26 cellular contexts compared by ENCODE assay signal in genomic region chr4:15541941-15542340, GRCh38.
"Had no signal": no experiment of that assay in that cellular context is flagged by ENCODE, and none has a peak within 500 bp of the region (broad histone marks: within the 10 kb centered on the region; RNA-seq: fewer than 3 reads in every experiment).

No MANE protein-coding gene starts in this region.

- H3K79me2 ChIP-seq: parathyroid adenoma had no signal

- H2AFZ ChIP-seq: neural progenitor cell, parathyroid adenoma had no signal

- H3K27ac ChIP-seq: neural progenitor cell, ovary, parathyroid adenoma, psoas muscle, right lobe of liver, sigmoid colon, stomach, thoracic aorta, thyroid gland, tibial nerve, upper lobe of left lung, vagina had no signal

- H3K27ac Mint-ChIP-seq: natural killer cell; neural progenitor cell; progenitor cell of endocrine pancreas; stimulated activated effector memory CD8-positive, alpha-beta T cell treated with anti-CD3 and anti-CD28 coated beads, Interleukin-12 subunit alpha, Interleukin-12 subunit beta, amount 100 ng/mL, for 72 hours; stimulated activated naive B cell treated with anti-CD40 and anti-IgM and Interleukin-4, amounts not matched to agents 10 μg/mL and 1 μg/mL and 100 μg/mL, for 72 hours; stimulated activated naive CD8-positive, alpha-beta T cell treated with anti-CD3 and anti-CD28 coated beads, Interleukin-15, Interleukin-2, amounts not matched to agents 100 ng/mL and 50 ng/mL, for 24 hours had no signal

- H3K27me3 ChIP-seq: neural progenitor cell, ovary, right lobe of liver, sigmoid colon, stomach, thyroid gland, tibial nerve, upper lobe of left lung, vagina had no signal

- H3K4me1 ChIP-seq: parathyroid adenoma, psoas muscle, tibial nerve, vagina had no signal

- H3K27me3 Mint-ChIP-seq: progenitor cell of endocrine pancreas; stimulated activated naive B cell treated with anti-CD40 and anti-IgM and Interleukin-4, amounts not matched to agents 10 μg/mL and 1 μg/mL and 100 μg/mL, for 72 hours; stimulated activated naive CD8-positive, alpha-beta T cell treated with anti-CD3 and anti-CD28 coated beads, Interleukin-15, Interleukin-2, amounts not matched to agents 100 ng/mL and 50 ng/mL, for 24 hours had no signal

- H3K4me1 Mint-ChIP-seq: stimulated activated effector memory CD8-positive, alpha-beta T cell treated with anti-CD3 and anti-CD28 coated beads, Interleukin-12 subunit alpha, Interleukin-12 subunit beta, amount 100 ng/mL, for 72 hours; stimulated activated naive B cell treated with anti-CD40 and anti-IgM and Interleukin-4, amounts not matched to agents 10 μg/mL and 1 μg/mL and 100 μg/mL, for 72 hours had no signal

- H3K9me3 Mint-ChIP-seq: natural killer cell; neural progenitor cell; stimulated activated effector memory CD8-positive, alpha-beta T cell treated with anti-CD3 and anti-CD28 coated beads, Interleukin-12 subunit alpha, Interleukin-12 subunit beta, amount 100 ng/mL, for 72 hours; stimulated activated naive B cell treated with anti-CD40 and anti-IgM and Interleukin-4, amounts not matched to agents 10 μg/mL and 1 μg/mL and 100 μg/mL, for 72 hours; stimulated activated naive CD8-positive, alpha-beta T cell treated with anti-CD3 and anti-CD28 coated beads, Interleukin-15, Interleukin-2, amounts not matched to agents 100 ng/mL and 50 ng/mL, for 24 hours had no signal

- H3K9ac ChIP-seq: neural progenitor cell, parathyroid adenoma had no signal

- H3K36me3 Mint-ChIP-seq: natural killer cell; stimulated activated effector memory CD8-positive, alpha-beta T cell treated with anti-CD3 and anti-CD28 coated beads, Interleukin-12 subunit alpha, Interleukin-12 subunit beta, amount 100 ng/mL, for 72 hours had no signal

- DNase-seq: natural killer cell; occipital lobe; ovary; posterior cingulate gyrus; psoas muscle; right cardiac atrium; right lobe of liver; sigmoid colon; small intestine; stimulated activated CD4-positive, alpha-beta T cell treated with anti-CD3 and anti-CD28 coated beads, Interleukin-15, amount 100 ng/mL, for 24 hours; stimulated activated CD4-positive, alpha-beta T cell treated with anti-CD3 and anti-CD28 coated beads, Interleukin-2, amount 100 ng/mL, for 24 hours; stimulated activated CD4-positive, alpha-beta T cell treated with anti-CD3 and anti-CD28 coated beads, Interleukin-2, amount 100 ng/mL, for 48 hours; stimulated activated CD4-positive, alpha-beta T cell treated with anti-CD3 and anti-CD28 coated beads, Interleukin-4, amount 100 ng/mL, for 24 hours; stimulated activated naive B cell treated with anti-CD40 and anti-IgM and Interleukin-4, amounts not matched to agents 10 μg/mL and 1 μg/mL and 100 μg/mL, for 72 hours; stimulated activated naive CD4-positive, alpha-beta T cell treated with Interleukin-2 at 50 U/mL for 16 hours; stomach; thyroid gland; upper lobe of left lung had no signal

- H3K4me3 Mint-ChIP-seq: natural killer cell; neural progenitor cell; stimulated activated effector memory CD8-positive, alpha-beta T cell treated with anti-CD3 and anti-CD28 coated beads, Interleukin-12 subunit alpha, Interleukin-12 subunit beta, amount 100 ng/mL, for 72 hours; stimulated activated naive B cell treated with anti-CD40 and anti-IgM and Interleukin-4, amounts not matched to agents 10 μg/mL and 1 μg/mL and 100 μg/mL, for 72 hours; stimulated activated naive CD8-positive, alpha-beta T cell treated with anti-CD3 and anti-CD28 coated beads, Interleukin-15, Interleukin-2, amounts not matched to agents 100 ng/mL and 50 ng/mL, for 24 hours had no signal

- H3K4me2 ChIP-seq: neural progenitor cell had no signal

- H3K9me3 ChIP-seq: ovary, psoas muscle, right lobe of liver, sigmoid colon, stomach, thoracic aorta, thyroid gland, tibial nerve, upper lobe of left lung, vagina had no signal

- ATAC-seq: natural killer cell; right lobe of liver; stimulated activated effector memory CD8-positive, alpha-beta T cell treated with anti-CD3 and anti-CD28 coated beads, Interleukin-12 subunit alpha, Interleukin-12 subunit beta, amount 100 ng/mL, for 72 hours; stimulated activated naive B cell treated with anti-CD40 and anti-IgM and Interleukin-4, amounts not matched to agents 10 μg/mL and 1 μg/mL and 100 μg/mL, for 72 hours had no signal
